ENCODE assay signal across 14 cellular contexts in the genomic region with DNA sequence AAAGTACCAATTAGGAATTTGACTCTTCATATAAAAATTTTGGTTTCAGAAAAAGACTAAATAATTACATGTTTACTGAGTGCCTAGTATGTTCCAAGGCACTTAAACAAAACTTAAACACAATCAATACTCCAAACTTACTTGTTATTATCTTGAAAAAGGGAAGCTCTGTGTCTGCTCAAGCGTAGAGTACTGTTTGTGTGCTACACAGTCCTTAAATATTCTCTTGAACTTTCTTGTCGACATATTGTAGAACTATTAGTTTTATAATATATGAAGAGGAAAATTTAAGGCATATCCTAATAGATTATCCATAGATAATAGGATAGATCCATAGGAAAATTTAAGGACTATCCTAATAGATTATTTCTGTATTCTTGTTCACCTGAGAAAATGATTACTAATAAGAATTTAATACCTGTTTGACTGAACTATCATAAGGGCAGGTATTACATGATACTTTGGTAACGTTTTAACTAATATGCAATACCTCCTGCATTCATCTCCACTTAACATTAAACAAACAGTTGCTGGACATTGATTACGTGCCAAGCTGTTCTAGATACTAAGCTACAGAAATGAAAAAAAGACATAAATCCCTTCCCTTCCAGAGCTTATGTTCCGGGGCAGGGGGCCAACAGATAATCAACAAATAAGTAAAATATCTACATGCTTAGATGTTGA.
"Had no signal": no experiment of that assay in that cellular context is flagged by ENCODE, and none has a peak within 500 bp of the region (broad histone marks: within the 10 kb centered on the region; RNA-seq: fewer than 3 reads in every experiment).

No MANE protein-coding gene starts in this region.

- H3K36me3 Mint-ChIP-seq: activated naive CD4-positive, alpha-beta T cell treated with anti-CD3 and anti-CD28 coated beads, Interleukin-2, amount 50 U/mL, for 72 hours; brain; immature natural killer cell had no signal

- H3K9me3 Mint-ChIP-seq: activated CD4-positive, alpha-beta T cell treated with anti-CD3 and anti-CD28 coated beads, Interleukin-2, amount 10 ng/mL, durations not matched to agents 7 days and 5 days; activated naive CD4-positive, alpha-beta T cell treated with anti-CD3 and anti-CD28 coated beads, Interleukin-2, amount 50 U/mL, for 72 hours; stimulated activated naive CD8-positive, alpha-beta T cell treated with anti-CD3 and anti-CD28 coated beads, Interleukin-15, Interleukin-2, amounts not matched to agents 100 ng/mL and 50 ng/mL, for 24 hours had no signal

- DNase-seq: activated CD4-positive, alpha-beta T cell treated with anti-CD3 and anti-CD28 coated beads, Interleukin-2, amount 10 ng/mL, durations not matched to agents 7 days and 5 days; activated CD4-positive, CD25-positive, alpha-beta regulatory T cell; activated CD8-positive, alpha-beta memory T cell treated with anti-CD3 and anti-CD28 coated beads for 24 hours; amniotic stem cell; immature natural killer cell; psoas muscle; stimulated activated CD4-positive, alpha-beta T cell treated with anti-CD3 and anti-CD28 coated beads, Interleukin-2, amount 100 ng/mL, for 48 hours; T-helper 17 cell; uterus had no signal

- H3K27ac ChIP-seq: esophagus muscularis mucosa, psoas muscle had no signal

- H3K4me3 Mint-ChIP-seq: activated CD4-positive, alpha-beta T cell treated with anti-CD3 and anti-CD28 coated beads, Interleukin-2, amount 10 ng/mL, durations not matched to agents 7 days and 5 days; brain; immature natural killer cell; nephron; stimulated activated naive CD8-positive, alpha-beta T cell treated with anti-CD3 and anti-CD28 coated beads, Interleukin-15, Interleukin-2, amounts not matched to agents 100 ng/mL and 50 ng/mL, for 24 hours; T-helper 17 cell had no signal

- ATAC-seq: activated naive CD4-positive, alpha-beta T cell treated with anti-CD3 and anti-CD28 coated beads, Interleukin-2, amount 50 U/mL, for 72 hours; psoas muscle; T-helper 17 cell had no signal

- H3K27ac Mint-ChIP-seq: activated CD4-positive, alpha-beta T cell treated with anti-CD3 and anti-CD28 coated beads, Interleukin-2, amount 10 ng/mL, durations not matched to agents 7 days and 5 days; activated naive CD4-positive, alpha-beta T cell treated with anti-CD3 and anti-CD28 coated beads, Interleukin-2, amount 50 U/mL, for 72 hours; immature natural killer cell; nephron; stimulated activated naive CD8-positive, alpha-beta T cell treated with anti-CD3 and anti-CD28 coated beads, Interleukin-15, Interleukin-2, amounts not matched to agents 100 ng/mL and 50 ng/mL, for 24 hours; T-helper 17 cell had no signal

- H3K4me1 Mint-ChIP-seq: immature natural killer cell, T-helper 17 cell had no signal
